Comparison of ENCODE assay signal across 14 cellular contexts in the genomic region with DNA sequence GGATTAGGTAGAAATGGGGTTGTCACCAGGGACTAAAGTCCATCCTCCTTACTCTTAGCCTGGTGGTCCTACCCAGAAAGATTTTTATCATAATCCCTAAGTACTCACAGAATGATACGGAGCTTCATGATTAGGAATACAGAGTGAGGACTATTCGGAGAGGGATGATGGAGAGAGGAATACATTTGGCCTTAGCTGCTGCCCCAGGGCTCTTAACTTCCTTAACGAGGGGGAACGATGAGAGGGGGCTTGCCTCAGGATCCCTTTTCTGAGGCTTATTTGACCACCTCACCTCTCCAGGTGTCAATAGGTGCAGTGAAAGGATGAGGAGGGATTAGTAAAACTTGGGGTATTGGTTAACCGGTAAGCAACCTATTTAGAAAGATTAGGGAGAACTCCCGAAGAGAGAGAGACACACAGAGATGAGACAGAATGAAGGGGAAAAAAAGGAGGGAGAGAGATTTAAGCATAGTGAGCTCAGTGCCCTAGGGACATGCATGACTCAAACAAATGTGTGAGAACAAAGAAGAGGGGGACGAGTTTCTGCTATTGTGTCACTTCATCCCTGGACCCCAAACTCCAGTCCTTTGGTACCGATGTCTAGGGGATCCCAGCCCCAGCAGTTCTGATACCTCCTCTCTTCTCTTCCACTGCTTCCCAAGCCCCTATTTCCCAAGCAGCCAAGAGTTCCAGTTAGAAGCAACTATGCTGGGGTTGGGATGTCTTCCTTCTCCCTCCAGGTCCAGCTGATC. TPM values are rescaled to one million over a fixed set of nuclear protein-coding genes. Genes with fewer than 3 reads are reported as not detected.
A peak's percentile ranks its signal among the peaks of the same experiment; 100 is the strongest.
DNase-seq lines count a peak whose midpoint lies in the region; ATAC-seq, FAIRE-seq and TF ChIP-seq lines count a peak whose summit lies in the region.
"Had no signal": no experiment of that assay in that cellular context is flagged by ENCODE, and none has a peak within 500 bp of the region (broad histone marks: within the 10 kb centered on the region; RNA-seq: fewer than 3 reads in every experiment).

No MANE protein-coding gene starts in this region.

- POLR2A ChIA-PET in WTC11 (lab: Charles Lee) = interaction anchor here (0.6 to 2.7 kb wide), 4 partner anchors 10 to 1863 kb away, joined by 3 to 14 read pairs (median 8); a partner anchor contains a TSS
- POLR2A ChIA-PET in OCI-LY7 (lab: Charles Lee) = interaction anchor here (0.9 to 1.3 kb wide), 2 partner anchors 16 to 19 kb away, joined by 3 read pairs; a partner anchor contains a TSS

- H3K36me3 Mint-ChIP-seq in HFFc6 (ENCODE audit: low read depth) (no peaks in the 10 kb centered on the region), WTC11 (no peaks in the 10 kb centered on the region)
- no peaks in the 10 kb centered on the region for H3K36me3 Mint-ChIP-seq in stimulated activated effector memory CD8-positive, alpha-beta T cell treated with anti-CD3 and anti-CD28 coated beads, Interleukin-12 subunit alpha, Interleukin-12 subunit beta, amount 100 ng/mL, for 72 hours
- H3K36me3 Mint-ChIP-seq: T-cell had no signal

- H3K79me2 ChIP-seq in keratinocyte (ENCODE audit: control insufficient read depth, insufficient read depth, low read length) (no peaks in the 10 kb centered on the region), OCI-LY7 (ENCODE audit: insufficient read depth, low read depth, low read length) (no peaks in the 10 kb centered on the region)

- peaks cover 35% of the 10 kb centered on the region for H3K4me1 ChIP-seq in keratinocyte (ENCODE audit: control insufficient read depth, extremely low read depth, insufficient read depth, low read length)
- peaks cover 11% of the 10 kb centered on the region for H3K4me1 ChIP-seq in OCI-LY7 (ENCODE audit: insufficient read depth, low read length, poor library complexity, severe bottlenecking)

- no peak for FAIRE-seq in keratinocyte (lab: Jason Lieb, UNC)

- no peaks in the 10 kb centered on the region for H3K9me3 Mint-ChIP-seq in HFFc6
- no peaks in the 10 kb centered on the region for H3K9me3 Mint-ChIP-seq in WTC11
- H3K9me3 Mint-ChIP-seq in stimulated activated effector memory CD8-positive, alpha-beta T cell treated with anti-CD3 and anti-CD28 coated beads, Interleukin-12 subunit alpha, Interleukin-12 subunit beta, amount 100 ng/mL, for 72 hours = no peaks in the 10 kb centered on the region
- H3K9me3 Mint-ChIP-seq: effector memory CD8-positive, alpha-beta T cell; T-cell had no signal

- dilution Hi-C loops in keratinocyte (cut with MboI; ENCODE audit: extremely low pct_ligation_motif_present, low sequenced_read_pairs) = no loop called here

- no peak overlapping the region for H3K9ac ChIP-seq in keratinocyte (ENCODE audit: control insufficient read depth, extremely low read depth, insufficient read depth, low read length)

- no peaks in the 10 kb centered on the region for H3K36me3 ChIP-seq in keratinocyte (ENCODE audit: control insufficient read depth in 2 of 2, extremely low read depth in 1 of 2, insufficient read depth in 2 of 2, low read length in 2 of 2)
- no peaks in the 10 kb centered on the region for H3K36me3 ChIP-seq in OCI-LY7 (ENCODE audit: insufficient read depth, low read length)

- intact Hi-C loops in OCI-LY7 (cut with micrococcal nuclease; ENCODE audit: unreplicated experiment) = no loop called here

- CTCF ChIA-PET in WTC11 (lab: Charles Lee) = interaction anchor here (1.1 to 4.6 kb wide), 18 partner anchors 10 to 100 kb away, joined by 3 to 53 read pairs (median 5); a partner anchor contains a TSS
- CTCF ChIA-PET in OCI-LY7 (lab: Charles Lee; ENCODE audit: unreplicated experiment) = interaction anchor here (0.6 to 1.0 kb wide), 2 partner anchors 25 to 35 kb away, joined by 3 to 4 read pairs; a partner anchor contains a TSS

- no peaks in the 10 kb centered on the region for H3K9me1 ChIP-seq in keratinocyte (ENCODE audit: control insufficient read depth, extremely low read depth, insufficient read depth, low read length)

- H3K27ac Mint-ChIP-seq in HFFc6 (peak overlapping the region; percentile 59), WTC11 (no peak overlapping the region)
- H3K27ac Mint-ChIP-seq in stimulated activated effector memory CD8-positive, alpha-beta T cell treated with anti-CD3 and anti-CD28 coated beads, Interleukin-12 subunit alpha, Interleukin-12 subunit beta, amount 100 ng/mL, for 72 hours = peak overlapping the region; percentile 30
- H3K27ac Mint-ChIP-seq: effector memory CD8-positive, alpha-beta T cell had no signal

- peak; percentile 33 for DNase-seq in HFFc6
- DNase-seq in WTC11 (ENCODE audit: low spot score) = no peak
- no peak for DNase-seq in keratinocyte (ENCODE audit: low read depth, low spot score)
- DNase-seq in stimulated activated effector memory CD8-positive, alpha-beta T cell treated with anti-CD3 and anti-CD28 coated beads, Interleukin-12 subunit alpha, Interleukin-12 subunit beta, amount 100 ng/mL, for 72 hours (ENCODE audit: low spot score in 2 of 2) = no peak
- DNase-seq in iPS-NIHi11 (ENCODE audit: low spot score) = no peak
- DNase-seq in OCI-LY7 (ENCODE audit: low spot score) = no peak
- DNase-seq in LoVo (ENCODE audit: low spot score) = no peak
- DNase-seq: activated CD4-positive, alpha-beta T cell treated with anti-CD3 and anti-CD28 coated beads for 4 hours; effector memory CD8-positive, alpha-beta T cell; left cardiac atrium; NCI-H1105 treated with DMSO at 0.1 percent for 48 hours; T-cell had no signal

- no peaks in the 10 kb centered on the region for H3K9me2 ChIP-seq in OCI-LY7 (ENCODE audit: insufficient read depth, low read length)

- H3K9me3 ChIP-seq in keratinocyte (ENCODE audit: control insufficient read depth, low read depth, low read length) (no peaks in the 10 kb centered on the region), OCI-LY7 (ENCODE audit: low read length) (no peaks in the 10 kb centered on the region)

- ATAC-seq in WTC11 (no peak), GM21360 (IDR thresholded peaks at IDR 0.05; ENCODE audit: unreplicated experiment) (no peak)
- ATAC-seq in stimulated activated effector memory CD8-positive, alpha-beta T cell treated with anti-CD3 and anti-CD28 coated beads, Interleukin-12 subunit alpha, Interleukin-12 subunit beta, amount 100 ng/mL, for 72 hours = no peak
- ATAC-seq: effector memory CD8-positive, alpha-beta T cell had no signal

- no peaks in the 10 kb centered on the region for H3K27me3 ChIP-seq in keratinocyte (ENCODE audit: control insufficient read depth, extremely low read depth, insufficient read depth, low read length)

- no peak overlapping the region for H3K4me3 ChIP-seq in keratinocyte (ENCODE audit: control insufficient read depth in 2 of 3, extremely low read depth in 1 of 3, insufficient read depth in 2 of 3, low read depth in 1 of 3, low read length in 3 of 3)
- no peak overlapping the region for H3K4me3 ChIP-seq in OCI-LY7 (ENCODE audit: low read depth, low read length, poor library complexity, severe bottlenecking)

- BruUV-seq in OCI-LY7 (replicated peaks; lab: Mats Ljungman, UMichigan) = no TSS peak

- H4K20me1 ChIP-seq in keratinocyte (ENCODE audit: control insufficient read depth, extremely low read depth, insufficient read depth, low read length) (no peaks in the 10 kb centered on the region), OCI-LY7 (ENCODE audit: insufficient read depth, low read length) (no peaks in the 10 kb centered on the region)

- no peak for TF ChIP-seq CTCF in HFFc6 (IDR thresholded peaks at IDR 0.05)
- no peak for TF ChIP-seq CTCF in WTC11 (IDR thresholded peaks at IDR 0.05)
- TF ChIP-seq CTCF in keratinocyte (optimal IDR thresholded peaks at IDR 0.05 in 1 of 3, IDR thresholded peaks at IDR 0.05 in 1 of 3, conservative IDR thresholded peaks at IDR 0.05 in 1 of 3; ENCODE audit: extremely low read depth in 1 of 3, insufficient read depth in 2 of 3, low read length in 3 of 3) = no peak
- no peak for TF ChIP-seq CTCF in OCI-LY7 (conservative IDR thresholded peaks at IDR 0.05; ENCODE audit: low read length)

- H2AFZ ChIP-seq in keratinocyte (ENCODE audit: control insufficient read depth, low read length) (no peak overlapping the region), OCI-LY7 (ENCODE audit: low read length) (no peak overlapping the region)

- H3K27me3 Mint-ChIP-seq in HFFc6 (ENCODE audit: insufficient read depth) = peaks cover 28% of the 10 kb centered on the region
- peaks cover 15% of the 10 kb centered on the region for H3K27me3 Mint-ChIP-seq in WTC11 (ENCODE audit: low read depth)

- H3K4me1 Mint-ChIP-seq in HFFc6 (ENCODE audit: low read depth) = peaks cover 32% of the 10 kb centered on the region
- peaks cover 52% of the 10 kb centered on the region for H3K4me1 Mint-ChIP-seq in WTC11
- H3K4me1 Mint-ChIP-seq in stimulated activated effector memory CD8-positive, alpha-beta T cell treated with anti-CD3 and anti-CD28 coated beads, Interleukin-12 subunit alpha, Interleukin-12 subunit beta, amount 100 ng/mL, for 72 hours = peaks cover 53% of the 10 kb centered on the region

- H3K4me3 Mint-ChIP-seq in HFFc6 (peak overlapping the region; percentile 75; the same call in 1 of the 2 replicates), WTC11 (peak overlapping the region; percentile 68)
- peak overlapping the region; percentile 45 for H3K4me3 Mint-ChIP-seq in stimulated activated effector memory CD8-positive, alpha-beta T cell treated with anti-CD3 and anti-CD28 coated beads, Interleukin-12 subunit alpha, Interleukin-12 subunit beta, amount 100 ng/mL, for 72 hours

- H3K4me2 ChIP-seq in keratinocyte (ENCODE audit: control insufficient read depth, extremely low read depth, insufficient read depth, low read depth, low read length) (peak overlapping the region; percentile 70), OCI-LY7 (ENCODE audit: low read length) (no peak overlapping the region)

- H3K27ac ChIP-seq in keratinocyte (ENCODE audit: control insufficient read depth, insufficient read depth, low read length) (no peak overlapping the region), OCI-LY7 (ENCODE audit: low read depth, low read length, poor library complexity, severe bottlenecking) (no peak overlapping the region)

RNA-seq across cellular contexts. Expression of a gene that starts 1.1 kb away (rescaled TPM):
- total RNA-seq in HFFc6 (2021; fragmentation: NEBNext Ultra II Directional; extraction: Animal tissue kit (Norgen Biotek cat#: 25700)) = under 1 TPM; 0.21 to 0.59 (median 0.32) TPM
- 2.4 to 3.0 TPM (median 3.0 TPM) in 3 replicates for total RNA-seq in WTC11 (2021)
- polyA plus RNA-seq in keratinocyte = 0.09 to 0.42 TPM (median 0.25 TPM) in 3 replicates
- polyA plus RNA-seq in keratinocyte (2011; ENCODE audit: low read depth) = not detected
- polyA plus RNA-seq in keratinocyte (2011; cell fraction: cytosol; rRNA removed) = 0.16 and 0.19 TPM in 2 replicates
- 0.20 and 0.22 TPM in 2 replicates for polyA plus RNA-seq in keratinocyte (2011; cell fraction: nucleus; rRNA removed)
- polyA plus RNA-seq in keratinocyte (2012; ENCODE audit: low replicate concordance) = 0.06 and 0.17 TPM in 2 replicates
- polyA minus RNA-seq in keratinocyte = 0.10 TPM in 1 of 3 replicates, not detected in the others
- not detected for polyA minus RNA-seq in keratinocyte (2011; cell fraction: cytosol; rRNA and poly(A)+ RNA removed)
- not detected in 2 replicates for polyA minus RNA-seq in keratinocyte (2011; cell fraction: nucleus; rRNA and poly(A)+ RNA removed)
- not detected in 2 replicates for total RNA-seq in OCI-LY7 (2014; rRNA removed; shearing (Covaris generic))
- total RNA-seq in OCI-LY7 (2022) = not detected in 2 replicates
- polyA plus RNA-seq: neural cell had no signal

RNA-seq across cellular contexts. Expression of a gene that starts 19.2 kb away (rescaled TPM):
- total RNA-seq in HFFc6 (2021; fragmentation: NEBNext Ultra II Directional; extraction: Animal tissue kit (Norgen Biotek cat#: 25700)) = 1,000 to 10,000 TPM in 3 of 6 experiments, 100 to 1,000 TPM in 3; 768 to 1,141 (median 1,018) TPM
- total RNA-seq in WTC11 (2021) (2,589 to 2,788 TPM (median 2,737 TPM) in 3 replicates), OCI-LY7 (2022) (2,128 and 2,331 TPM in 2 replicates)
- 269 to 1,061 TPM (median 583 TPM) in 3 replicates for polyA plus RNA-seq in keratinocyte
- polyA plus RNA-seq in keratinocyte (2011; ENCODE audit: low read depth) = 866 TPM
- 514 and 556 TPM in 2 replicates for polyA plus RNA-seq in keratinocyte (2011; cell fraction: cytosol; rRNA removed)
- polyA plus RNA-seq in keratinocyte (2011; cell fraction: nucleus; rRNA removed) = 391 and 470 TPM in 2 replicates
- 660 and 1,102 TPM in 2 replicates for polyA plus RNA-seq in keratinocyte (2012; ENCODE audit: low replicate concordance)
- polyA minus RNA-seq in keratinocyte = 134 to 550 TPM (median 267 TPM) in 3 replicates
- polyA minus RNA-seq in keratinocyte (2011; cell fraction: cytosol; rRNA and poly(A)+ RNA removed) = 319 TPM
- polyA minus RNA-seq in keratinocyte (2011; cell fraction: nucleus; rRNA and poly(A)+ RNA removed) = 117 and 201 TPM in 2 replicates
- 713 and 899 TPM in 2 replicates for total RNA-seq in OCI-LY7 (2014; rRNA removed; shearing (Covaris generic))

RNA-seq across cellular contexts. Expression of a gene that starts 19.8 kb away (rescaled TPM):
- 100 to 1,000 TPM in 4 of 6 experiments, 10 to 100 TPM in 2; 76.8 to 128 (median 117) TPM for total RNA-seq in HFFc6 (2021; fragmentation: NEBNext Ultra II Directional; extraction: Animal tissue kit (Norgen Biotek cat#: 25700))
- total RNA-seq in WTC11 (2021) (182 to 218 TPM (median 216 TPM) in 3 replicates), OCI-LY7 (2022) (299 and 321 TPM in 2 replicates)
- polyA plus RNA-seq in keratinocyte = 15.5 to 25.8 TPM (median 23.3 TPM) in 3 replicates
- polyA plus RNA-seq in keratinocyte (2011; ENCODE audit: low read depth) = 20.2 TPM
- 9.9 and 17.5 TPM in 2 replicates for polyA plus RNA-seq in keratinocyte (2011; cell fraction: cytosol; rRNA removed)
- polyA plus RNA-seq in keratinocyte (2011; cell fraction: nucleus; rRNA removed) = 19.6 and 22.4 TPM in 2 replicates
- 9.0 and 20.1 TPM in 2 replicates for polyA plus RNA-seq in keratinocyte (2012; ENCODE audit: low replicate concordance)
- polyA minus RNA-seq in keratinocyte = 32.0 to 66.7 TPM (median 33.1 TPM) in 3 replicates
- polyA minus RNA-seq in keratinocyte (2011; cell fraction: cytosol; rRNA and poly(A)+ RNA removed) = 20.5 TPM
- polyA minus RNA-seq in keratinocyte (2011; cell fraction: nucleus; rRNA and poly(A)+ RNA removed) = 14.8 and 32.6 TPM in 2 replicates
- 97.8 and 115 TPM in 2 replicates for total RNA-seq in OCI-LY7 (2014; rRNA removed; shearing (Covaris generic))

RNA-seq across cellular contexts. Expression of a gene that starts 25.2 kb away (rescaled TPM):
- 100 to 1,000 TPM; 178 to 225 (median 200) TPM for total RNA-seq in HFFc6 (2021; fragmentation: NEBNext Ultra II Directional; extraction: Animal tissue kit (Norgen Biotek cat#: 25700))
- total RNA-seq in WTC11 (2021) (98.2 to 116 TPM (median 115 TPM) in 3 replicates), OCI-LY7 (2022) (114 and 121 TPM in 2 replicates)
- 208 to 280 TPM (median 237 TPM) in 3 replicates for polyA plus RNA-seq in keratinocyte
- 136 TPM for polyA plus RNA-seq in keratinocyte (2011; ENCODE audit: low read depth)
- polyA plus RNA-seq in keratinocyte (2011; cell fraction: cytosol; rRNA removed) = 168 and 272 TPM in 2 replicates
- 102 and 115 TPM in 2 replicates for polyA plus RNA-seq in keratinocyte (2011; cell fraction: nucleus; rRNA removed)
- 182 and 216 TPM in 2 replicates for polyA plus RNA-seq in keratinocyte (2012; ENCODE audit: low replicate concordance)
- polyA minus RNA-seq in keratinocyte = 51.4 to 134 TPM (median 129 TPM) in 3 replicates
- 164 TPM for polyA minus RNA-seq in keratinocyte (2011; cell fraction: cytosol; rRNA and poly(A)+ RNA removed)
- polyA minus RNA-seq in keratinocyte (2011; cell fraction: nucleus; rRNA and poly(A)+ RNA removed) = 44.7 and 81.6 TPM in 2 replicates
- total RNA-seq in OCI-LY7 (2014; rRNA removed; shearing (Covaris generic)) = 77.5 and 86.0 TPM in 2 replicates
